Comparison of ENCODE assay signal across 11 cellular contexts in the genomic region with DNA sequence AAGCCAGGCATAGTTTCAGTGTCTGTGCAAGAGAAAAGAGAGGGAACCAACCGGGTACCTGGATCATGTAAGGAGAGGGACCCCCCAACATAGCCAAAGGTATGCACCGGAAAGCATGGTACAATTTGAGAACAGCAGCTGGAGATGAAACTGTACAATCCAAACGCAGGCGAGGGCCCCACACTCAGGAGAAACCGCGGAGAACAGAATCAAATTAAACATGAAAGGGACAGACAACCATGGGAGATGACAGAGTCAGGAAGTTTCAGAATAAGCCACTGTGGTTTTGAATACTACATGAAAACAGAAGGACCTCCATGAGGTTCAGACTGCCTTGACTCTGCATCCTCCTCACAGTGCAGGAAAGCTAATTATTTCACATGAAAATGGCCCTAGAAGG.
DNase-seq lines count a peak whose midpoint lies in the region; ATAC-seq, FAIRE-seq and TF ChIP-seq lines count a peak whose summit lies in the region.
"Had no signal": no experiment of that assay in that cellular context is flagged by ENCODE, and none has a peak within 500 bp of the region (broad histone marks: within the 10 kb centered on the region; RNA-seq: fewer than 3 reads in every experiment).

No MANE protein-coding gene starts in this region.

- no peaks in the 10 kb centered on the region for H3K27me3 ChIP-seq in CD4-positive, alpha-beta T cell (ENCODE audit: control insufficient read depth, insufficient read depth, low read length)
- H3K27me3 ChIP-seq in SJSA1 (replicated peaks) (no peaks in the 10 kb centered on the region), H1 (replicated peaks in 1 of 4; ENCODE audit: control insufficient read depth in 3 of 4, extremely low read depth in 1 of 4, insufficient read depth in 3 of 4, low read length in 3 of 4) (no peaks in the 10 kb centered on the region), BE2C (no peaks in the 10 kb centered on the region)

- H3K4me3 ChIP-seq in SJSA1 = no peak overlapping the region
- H3K4me3 ChIP-seq in H1 (ENCODE audit: extremely low read depth in 1 of 4, insufficient read depth in 2 of 4, low read depth in 3 of 4, low read length in 4 of 4) = no peak overlapping the region
- H3K4me3 ChIP-seq in BE2C (ENCODE audit: low read depth, low read length) = no peak overlapping the region

- FAIRE-seq in GM19239 (lab: Jason Lieb, UNC) = peak; percentile 68
- FAIRE-seq in H1 (lab: Jason Lieb, UNC) = no peak

- no peaks in the 10 kb centered on the region for H3K9me3 ChIP-seq in CD4-positive, alpha-beta T cell (ENCODE audit: control insufficient read depth, low read length)
- H3K9me3 ChIP-seq in SJSA1 (replicated peaks) (no peaks in the 10 kb centered on the region), H1 (ENCODE audit: insufficient read depth in 2 of 2, low read depth in 1 of 2, low read length in 1 of 2) (no peaks in the 10 kb centered on the region), BE2C (no peaks in the 10 kb centered on the region)

- H3K56ac ChIP-seq in H1 (replicated peaks; ENCODE audit: insufficient read length, low read depth, low read length) = no peak overlapping the region

- intact Hi-C loops in CD4-positive, alpha-beta T cell (cut with DNase I, micrococcal nuclease) = no loop called here

- H3K4me1 Mint-ChIP-seq in CD4-positive, alpha-beta T cell (ENCODE audit: low read depth) = peaks cover 17% of the 10 kb centered on the region

- H3K23ac ChIP-seq in H1 (ENCODE audit: insufficient read length) = no peak overlapping the region

- H3K4ac ChIP-seq in H1 (replicated peaks; ENCODE audit: insufficient read length, low read depth, low read length) = no peak overlapping the region

- H2BK120ac ChIP-seq in H1 (replicated peaks; ENCODE audit: low read depth, low read length) = no peak overlapping the region

- no peak overlapping the region for H2BK20ac ChIP-seq in H1 (ENCODE audit: low read length)

- no peak overlapping the region for H4K8ac ChIP-seq in H1 (ENCODE audit: extremely low read depth, insufficient read depth, low read length)

- H3K9me3 Mint-ChIP-seq in CD4-positive, alpha-beta T cell = no peaks in the 10 kb centered on the region

- POLR2A ChIA-PET in CD4-positive, alpha-beta T cell (lab: Charles Lee) = no interaction called here
- POLR2A ChIA-PET in H1 (lab: Charles Lee; ENCODE audit: partially characterized antibody) = no interaction called here

- no peak for TF ChIP-seq RAD21 in H1 (IDR thresholded peaks at IDR 0.05 in 1 of 2, conservative IDR thresholded peaks at IDR 0.05 in 1 of 2; ENCODE audit: low read depth in 2 of 2, low read length in 2 of 2)

- no peak for TF ChIP-seq POLR2A in H1 (IDR thresholded peaks at IDR 0.05; ENCODE audit: control extremely low read depth in 1 of 2, low read depth in 2 of 2, low read length in 2 of 2)

- no peak overlapping the region for H2AK5ac ChIP-seq in H1 (ENCODE audit: low read depth, low read length)

- no peak overlapping the region for H2BK5ac ChIP-seq in H1 (ENCODE audit: low read depth, low read length)

- H3K79me2 ChIP-seq in H1 (ENCODE audit: control insufficient read depth in 1 of 2, insufficient read depth in 2 of 2, low read length in 2 of 2) = no peaks in the 10 kb centered on the region

- TF ChIP-seq EP300 in H1 (IDR thresholded peaks at IDR 0.05; ENCODE audit: borderline replicate concordance in 1 of 2, low read depth in 2 of 2, low read length in 2 of 2) = no peak

- WGBS in H1 (ENCODE audit: extremely low coverage in 1 of 2, insufficient coverage in 1 of 2, insufficient read length in 1 of 2, insufficient replicate concordance in 2 of 2, low coverage in 1 of 2, low lambda C conversion rate in 2 of 2, missing lambda C conversion rate in 1 of 2), 2 experiments = 71% methylated on average over 6 of the region's 6 CpGs; no CpG with 5 or more reads in 1 of the 2 experiments

- peak overlapping the region; percentile 30 for H2AFZ ChIP-seq in H1 (ENCODE audit: low read length)

- H4K20me1 ChIP-seq in H1 (replicated peaks in 1 of 2; ENCODE audit: control insufficient read depth in 1 of 2, insufficient read depth in 2 of 2, low read length in 2 of 2) = no peaks in the 10 kb centered on the region

- no peak overlapping the region for H3K9ac ChIP-seq in H1 (replicated peaks in 1 of 4; ENCODE audit: extremely low read depth in 1 of 4, low read depth in 3 of 4, low read length in 3 of 4)

- no peaks in the 10 kb centered on the region for H3K27me3 Mint-ChIP-seq in CD4-positive, alpha-beta T cell

- no peak overlapping the region for H3K4me3 Mint-ChIP-seq in CD4-positive, alpha-beta T cell

- H3K18ac ChIP-seq in H1 (ENCODE audit: extremely low read depth, low read length) = no peak overlapping the region

- H3K36me3 ChIP-seq in SJSA1 (no peaks in the 10 kb centered on the region), H1 (ENCODE audit: control insufficient read depth in 2 of 4, insufficient read depth in 4 of 4, low read length in 3 of 4) (no peaks in the 10 kb centered on the region), BE2C (no peaks in the 10 kb centered on the region)

- CTCF ChIA-PET in CD4-positive, alpha-beta T cell (lab: Charles Lee) = no interaction called here
- CTCF ChIA-PET in H1 (lab: Charles Lee; ENCODE audit: partially characterized antibody) = no interaction called here

- H3K36me3 Mint-ChIP-seq in CD4-positive, alpha-beta T cell (ENCODE audit: low read depth) = no peaks in the 10 kb centered on the region

- H3K4me1 ChIP-seq in SJSA1 (replicated peaks) (peaks cover 23% of the 10 kb centered on the region), H1 (replicated peaks in 1 of 4; ENCODE audit: control insufficient read depth in 3 of 4, insufficient read depth in 4 of 4, low read length in 3 of 4) (peaks cover 0 to 3% (median 1%) of the 10 kb centered on the region in 4 experiments; a peak in 2 of 7 replicates), BE2C (no peaks in the 10 kb centered on the region)

- H3K14ac ChIP-seq in H1 (ENCODE audit: insufficient read length) = no peak overlapping the region

- DNase-seq in CD4-positive, alpha-beta T cell = no peak
- no peak for DNase-seq in GM19239 (ENCODE audit: insufficient read length, low spot score)
- DNase-seq in SJSA1 (ENCODE audit: low read depth in 1 of 2, low spot score in 2 of 2) = peak in 1 of 2 experiments; percentile 35
- no peak for DNase-seq in H1 (ENCODE audit: low read depth in 1 of 2, low spot score in 2 of 2)
- DNase-seq in BE2C = no peak
- no peak for DNase-seq in NCI-H510A treated with DMSO at 0.1 percent for 48 hours (lab: John Stamatoyannopoulos, UW)
- no peak for DNase-seq in NCI-H526 (lab: John Stamatoyannopoulos, UW)
- DNase-seq: SHP77 treated with DMSO at 0.1 percent for 48 hours had no signal

- H3K23me2 ChIP-seq in H1 (ENCODE audit: low read depth, low read length) = no peaks in the 10 kb centered on the region

- no peak overlapping the region for H4K91ac ChIP-seq in H1 (replicated peaks; ENCODE audit: insufficient read length, low read length)

- TF ChIP-seq CTCF in CD4-positive, alpha-beta T cell (IDR thresholded peaks at IDR 0.05) = no peak
- TF ChIP-seq CTCF in H1 (IDR thresholded peaks at IDR 0.05; ENCODE audit: control extremely low read depth in 1 of 3, insufficient read depth in 1 of 3, low read depth in 1 of 3, low read length in 3 of 3) (no peak), BE2C (IDR thresholded peaks at IDR 0.05; ENCODE audit: low read depth, low read length) (no peak)

- no peak overlapping the region for H4K5ac ChIP-seq in H1 (ENCODE audit: insufficient read length, low read depth, low read length)

- no peak overlapping the region for H2BK12ac ChIP-seq in H1 (ENCODE audit: low read depth, low read length)

- no peaks in the 10 kb centered on the region for H3K79me1 ChIP-seq in H1 (ENCODE audit: low read depth, low read length)

- no peak overlapping the region for H2BK15ac ChIP-seq in H1 (ENCODE audit: low read length)

- H3K27ac Mint-ChIP-seq in CD4-positive, alpha-beta T cell = no peak overlapping the region

- peak; percentile 41 for ATAC-seq in CD4-positive, alpha-beta T cell (ENCODE audit: poor library complexity)
- no peak for ATAC-seq in GM19023 (IDR thresholded peaks at IDR 0.05; ENCODE audit: unreplicated experiment)
- ATAC-seq: HCT116 had no signal

- H3K4me2 ChIP-seq in H1 (ENCODE audit: insufficient read depth in 1 of 2, low read depth in 2 of 2, low read length in 2 of 2) = no peak overlapping the region

- no peak overlapping the region for H3K27ac ChIP-seq in CD4-positive, alpha-beta T cell (ENCODE audit: low read depth, low read length)
- H3K27ac ChIP-seq in SJSA1 (peak overlapping the region; percentile 63), H1 (ENCODE audit: low read depth, low read length) (no peak overlapping the region)
- H3K27ac ChIP-seq: epithelial cell of prostate had no signal

TF ChIP-seq in H1, 55 proteins besides CTCF, POLR2A, EP300 and RAD21:
- no peak for TF ChIP-seq EZH2 (IDR thresholded peaks at IDR 0.05; ENCODE audit: low read depth, low read length, severe bottlenecking)
- TF ChIP-seq RXRA (IDR thresholded peaks at IDR 0.05; ENCODE audit: insufficient read depth, low read depth, low read length) = no peak
- no peak for TF ChIP-seq POU5F1 (IDR thresholded peaks at IDR 0.05; ENCODE audit: low read depth, low read length)
- TF ChIP-seq SP2 (IDR thresholded peaks at IDR 0.05; ENCODE audit: low read length) = no peak
- no peak for TF ChIP-seq SIX5 (IDR thresholded peaks at IDR 0.05; ENCODE audit: low read depth, low read length)
- TF ChIP-seq FOSL1 (IDR thresholded peaks at IDR 0.05; ENCODE audit: insufficient read depth, low read depth, low read length) = no peak
- no peak for TF ChIP-seq TAF1 (IDR thresholded peaks at IDR 0.05; ENCODE audit: low read depth, low read length)
- no peak for TF ChIP-seq SP4 (IDR thresholded peaks at IDR 0.05; ENCODE audit: low read length)
- TF ChIP-seq, protein P1, sequence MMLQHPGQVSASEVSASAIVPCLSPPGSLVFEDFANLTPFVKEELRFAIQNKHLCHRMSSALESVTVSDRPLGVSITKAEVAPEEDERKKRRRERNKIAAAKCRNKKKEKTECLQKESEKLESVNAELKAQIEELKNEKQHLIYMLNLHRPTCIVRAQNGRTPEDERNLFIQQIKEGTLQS (IDR thresholded peaks at IDR 0.05; ENCODE audit: insufficient read depth, low read depth, low read length) = no peak
- no peak for TF ChIP-seq ZNF274 (IDR thresholded peaks at IDR 0.05; ENCODE audit: borderline replicate concordance, extremely low read depth, low read length)
- no peak for TF ChIP-seq KDM1A (IDR thresholded peaks at IDR 0.05; ENCODE audit: borderline replicate concordance, low read length)
- TF ChIP-seq BCL11A (IDR thresholded peaks at IDR 0.05; ENCODE audit: low read depth in 2 of 2, low read length in 2 of 2) = no peak
- no peak for TF ChIP-seq TAF7 (optimal IDR thresholded peaks at IDR 0.05; ENCODE audit: borderline replicate concordance, low read depth, low read length)
- TF ChIP-seq SIRT6 (IDR thresholded peaks at IDR 0.05; ENCODE audit: low read length) = no peak
